ENCODE assay signal across 26 cellular contexts in the genomic region with DNA sequence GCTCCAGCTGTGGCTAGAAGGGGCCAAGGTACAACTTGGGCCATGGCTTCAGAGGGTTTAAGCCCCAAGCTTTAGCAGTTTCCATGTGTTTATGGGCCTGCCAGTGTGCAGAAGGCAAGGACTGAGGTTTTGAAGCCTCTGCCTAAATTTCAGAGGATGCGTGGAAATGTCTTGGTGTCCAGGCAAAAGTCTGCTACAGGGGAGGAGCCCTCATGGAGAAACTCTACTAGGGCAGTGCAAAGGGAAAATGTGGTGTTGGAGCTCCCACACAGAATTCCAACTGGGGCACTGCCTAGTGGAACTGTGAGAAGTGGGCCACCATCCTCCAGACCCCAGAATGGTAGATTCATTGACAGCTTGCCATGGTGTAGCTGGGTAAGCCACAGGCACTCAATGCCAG.
"Had no signal": no experiment of that assay in that cellular context is flagged by ENCODE, and none has a peak within 500 bp of the region (broad histone marks: within the 10 kb centered on the region; RNA-seq: fewer than 3 reads in every experiment).

No MANE protein-coding gene starts in this region.

- H3K27me3 ChIP-seq: stomach, suprapubic skin, testis, thyroid gland, tibial artery, tibial nerve, transverse colon, upper lobe of left lung, upper lobe of right lung, uterus, vagina had no signal

- H3K4me3 ChIP-seq: stomach, suprapubic skin, testis, thoracic aorta, thyroid gland, tibial artery, tibial nerve, transverse colon, upper lobe of left lung, upper lobe of right lung, uterus, vagina had no signal

- FAIRE-seq: urothelium cell line had no signal

- H3K27ac ChIP-seq: stomach, suprapubic skin, testis, thoracic aorta, thyroid gland, tibial artery, tibial nerve, transverse colon, upper lobe of left lung, upper lobe of right lung, uterus, vagina had no signal

- DNase-seq: stimulated activated CD4-positive, alpha-beta T cell treated with anti-CD3 and anti-CD28 coated beads, Interleukin-2, amount 100 ng/mL, for 48 hours; stimulated activated CD4-positive, alpha-beta T cell treated with anti-CD3 and anti-CD28 coated beads, Interleukin-4, amount 100 ng/mL, for 1 hour; stimulated activated CD4-positive, alpha-beta T cell treated with anti-CD3 and anti-CD28 coated beads, Interleukin-4, amount 100 ng/mL, for 24 hours; stimulated activated CD4-positive, alpha-beta T cell treated with anti-CD3 and anti-CD28 coated beads, Interleukin-4, amount 100 ng/mL, for 4 hours; stimulated activated CD8-positive, alpha-beta memory T cell treated with anti-CD3 and anti-CD28 coated beads, Interleukin-4, amount 100 ng/mL, for 48 hours; stimulated activated naive B cell treated with anti-CD40 and anti-IgM and Interleukin-4, amounts not matched to agents 10 μg/mL and 1 μg/mL and 100 μg/mL, for 72 hours; stimulated activated naive CD4-positive, alpha-beta T cell; stimulated activated naive CD4-positive, alpha-beta T cell treated with Interleukin-2 at 50 U/mL for 16 hours; stimulated activated naive CD8-positive, alpha-beta T cell treated with anti-CD3 and anti-CD28 coated beads, Interleukin-15, amount 100 ng/mL, for 72 hours; stimulated activated naive CD8-positive, alpha-beta T cell treated with anti-CD3 and anti-CD28 coated beads, Interleukin-15, Interleukin-2, amounts not matched to agents 100 U/mL and 50 U/mL, for 24 hours; stomach; substantia nigra; testis; thyroid gland; tibial artery; transverse colon; upper lobe of left lung; upper lobe of right lung; uterus had no signal

- H3K36me3 ChIP-seq: stomach, suprapubic skin, thoracic aorta, thyroid gland, tibial artery, tibial nerve, transverse colon, upper lobe of left lung, upper lobe of right lung, uterus, vagina had no signal

- H3K9me3 ChIP-seq: suprapubic skin, testis, thoracic aorta, thyroid gland, tibial artery, transverse colon, upper lobe of right lung, uterus, vagina had no signal

- H3K4me1 ChIP-seq: stomach, suprapubic skin, testis, thyroid gland, tibial artery, tibial nerve, transverse colon, upper lobe of left lung, upper lobe of right lung, uterus, vagina had no signal

- ATAC-seq: stimulated activated effector memory CD8-positive, alpha-beta T cell treated with anti-CD3 and anti-CD28 coated beads, Interleukin-12 subunit alpha, Interleukin-12 subunit beta, amount 100 ng/mL, for 72 hours; stimulated activated memory B cell treated with anti-CD40 and anti-IgM and Interleukin-4, amounts not matched to agents 10 μg/mL and 1 μg/mL and 100 μg/mL, for 72 hours; stimulated activated naive B cell treated with anti-CD40 and anti-IgM and Interleukin-4, amounts not matched to agents 10 μg/mL and 1 μg/mL and 100 μg/mL, for 72 hours; stimulated activated naive CD8-positive, alpha-beta T cell treated with anti-CD3 and anti-CD28 coated beads, Interleukin-15, amount 100 ng/mL, for 72 hours; stimulated activated naive CD8-positive, alpha-beta T cell treated with anti-CD3 and anti-CD28 coated beads, Interleukin-15, Interleukin-2, amounts not matched to agents 100 U/mL and 50 U/mL, for 24 hours; upper lobe of right lung had no signal
